Comparison of ENCODE assay signal across 8 cellular contexts in the genomic region with DNA sequence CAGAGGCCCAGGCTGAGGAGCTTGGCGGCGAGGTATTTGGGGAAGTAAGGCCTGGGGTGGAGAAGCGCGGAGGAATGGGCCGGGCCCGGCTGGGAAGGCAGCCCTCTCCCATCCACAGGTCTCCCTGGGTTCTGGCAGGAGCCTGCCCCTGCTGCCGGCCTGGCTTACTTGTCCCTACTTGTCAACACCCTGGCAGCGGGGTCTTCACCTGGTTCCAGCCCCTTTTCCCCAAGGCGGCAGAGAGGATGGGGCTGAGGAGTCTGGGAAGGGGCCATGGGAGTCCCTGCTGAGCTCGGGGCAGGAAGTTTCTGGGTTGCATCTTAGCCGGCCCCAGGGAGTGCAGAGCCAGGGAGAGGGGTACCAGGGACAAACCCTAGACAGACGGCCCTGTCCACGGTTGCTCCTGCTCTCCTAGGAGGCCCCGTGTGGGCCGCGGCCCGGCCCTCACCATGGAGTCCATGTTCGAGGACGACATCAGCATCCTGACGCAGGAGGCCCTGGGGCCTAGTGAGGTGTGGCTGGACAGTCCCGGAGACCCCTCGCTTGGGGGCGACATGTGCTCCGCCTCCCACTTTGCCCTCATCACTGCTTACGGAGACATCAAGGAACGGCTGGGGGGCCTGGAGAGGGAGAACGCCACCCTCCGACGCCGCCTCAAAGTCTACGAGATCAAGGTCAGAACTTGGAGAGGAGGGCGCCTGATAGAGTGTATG. TPM values are rescaled to one million over a fixed set of nuclear protein-coding genes. Genes with fewer than 3 reads are reported as not detected.
A peak's percentile ranks its signal among the peaks of the same experiment; 100 is the strongest.
DNase-seq lines count a peak whose midpoint lies in the region; ATAC-seq and TF ChIP-seq lines count a peak whose summit lies in the region.

No MANE protein-coding gene starts in this region.

- H3K4me3 ChIP-seq in left lung = peak overlapping the region; percentile 92 to 96
- peak overlapping the region; percentile 99 for H3K4me3 ChIP-seq in suprapubic skin

- ATAC-seq in left lung = no peak

- H3K27ac ChIP-seq in adipose tissue (ENCODE audit: low read depth, low read length) (peak overlapping the region; percentile 19), left lung (peak overlapping the region; percentile 80 to 95), suprapubic skin (peak overlapping the region; percentile 88)

- no peaks in the 10 kb centered on the region for H3K9me3 ChIP-seq in left lung
- no peaks in the 10 kb centered on the region for H3K9me3 ChIP-seq in suprapubic skin

- no peak for TF ChIP-seq EP300 in suprapubic skin (IDR thresholded peaks at IDR 0.05)

- intact Hi-C loops in left lung (cut with DNase I) = no loop called here

- H3K27me3 ChIP-seq in left lung = no peaks in the 10 kb centered on the region
- no peaks in the 10 kb centered on the region for H3K27me3 ChIP-seq in suprapubic skin

- WGBS in adipose tissue, 3 donors = 38 to 71% (median 46%) methylated on average over 32 of the region's 32 CpGs
- 73% methylated on average over 18 of the region's 32 CpGs for WGBS in suprapubic skin

- TF ChIP-seq CTCF in left lung (IDR thresholded peaks at IDR 0.05) = no peak
- no peak for TF ChIP-seq CTCF in suprapubic skin (IDR thresholded peaks at IDR 0.05)

- H3K4me1 ChIP-seq in left lung (peaks cover 0 to 43% of the 10 kb centered on the region in 2 donors), suprapubic skin (peaks cover 30% of the 10 kb centered on the region)

- no peak for TF ChIP-seq POLR2A in suprapubic skin (IDR thresholded peaks at IDR 0.05)

- H3K36me3 ChIP-seq in left lung (peaks cover 0 to 38% of the 10 kb centered on the region in 2 donors), suprapubic skin (peaks cover 23% of the 10 kb centered on the region)

- DNase-seq in activated CD8-positive, alpha-beta memory T cell treated with anti-CD3 and anti-CD28 coated beads, Interleukin-2, amount 50 U/mL, for 48 hours = peak; percentile 57
- DNase-seq in activated CD8-positive, alpha-beta memory T cell treated with anti-CD3 and anti-CD28 coated beads for 24 hours = no peak
- DNase-seq in left lung (peak in 1 of 2 donors; percentile 31), suprapubic skin (ENCODE audit: low spot score in 2 of 2) (no peak), kidney tubule cell (ENCODE audit: low spot score) (no peak), NCI-H1694 treated with DMSO at 0.1 percent for 48 hours (lab: John Stamatoyannopoulos, UW) (no peak), NCI-H2081 (lab: John Stamatoyannopoulos, UW) (no peak)

RNA-seq across cellular contexts. Expression of gene TBKBP1, which starts 1.9 kb away (rescaled TPM):
- polyA plus RNA-seq in adipose tissue = 10 to 100 TPM in 2 of 3 donors, 1 to 10 TPM in 1; 5.9 to 21.5 (median 14.2) TPM
- 10 to 100 TPM; 10.6 to 14.2 TPM for total RNA-seq in left lung
- 10 to 100 TPM in 1 of 4 donors, 1 to 10 TPM in 3; 4.9 to 10.5 (median 8.4) TPM for total RNA-seq in suprapubic skin

RNA-seq across cellular contexts. Expression of gene TBX21, which starts 37.2 kb away (rescaled TPM):
- polyA plus RNA-seq in adipose tissue = under 1 TPM; 0.03 to 0.90 (median 0.31) TPM
- total RNA-seq in left lung (1 to 10 TPM; 2.4 to 2.8 TPM), suprapubic skin (under 1 TPM in 1 of 4 donors, not detected in 3; 0.80 TPM)

RNA-seq across cellular contexts. Expression of gene KPNB1, which starts 46.1 kb away (rescaled TPM):
- 10 to 100 TPM; 40.6 to 99.5 (median 77.0) TPM for polyA plus RNA-seq in adipose tissue
- total RNA-seq in left lung (100 to 1,000 TPM; 195 to 305 TPM), suprapubic skin (100 to 1,000 TPM; 100 to 162 (median 139) TPM)

Comparison
In these comparisons a context has a peak if more than half of its experiments do, and no peak if none do; other contexts are left out.
1. H3K27ac ChIP-seq: peak in every context shown above with its lines; median percentile 88 in suprapubic skin; 88 in left lung; 19 in adipose tissue.